Comparison of ENCODE assay signal across 1 cellular context in genomic region chr9:137694962-137695875, GRCh38.
A peak's percentile ranks its signal among the peaks of the same experiment; 100 is the strongest.
TF ChIP-seq lines count a peak whose summit lies in the region.

No MANE protein-coding gene starts in this region.

TF ChIP-seq in HepG2, 621 proteins besides CTCF, POLR2A, EP300 and RAD21 (continued from another document and continues in another):
- TF ChIP-seq ZSCAN5A (CRISPR knock-in tag; IDR thresholded peaks at IDR 0.05; ENCODE audit: borderline replicate concordance) (no peak), TERF1 (CRISPR knock-in tag; IDR thresholded peaks at IDR 0.05) (no peak), MBD4 (IDR thresholded peaks at IDR 0.05; ENCODE audit: borderline replicate concordance, low read length) (no peak), MTF1 (CRISPR knock-in tag; IDR thresholded peaks at IDR 0.05) (no peak), ARNT2 (CRISPR knock-in tag; IDR thresholded peaks at IDR 0.05; ENCODE audit: low read depth) (no peak), BORCS8-MEF2B (CRISPR knock-in tag; IDR thresholded peaks at IDR 0.05) (no peak), HNRNPK (IDR thresholded peaks at IDR 0.05; ENCODE audit: low read depth, low read length, poor library complexity, severe bottlenecking) (no peak), ARNTL (CRISPR knock-in tag; IDR thresholded peaks at IDR 0.05) (no peak), NAIF1 (CRISPR knock-in tag; IDR thresholded peaks at IDR 0.05; ENCODE audit: borderline replicate concordance) (no peak), ZNF335 (CRISPR knock-in tag; IDR thresholded peaks at IDR 0.05) (no peak), MEIS1 (CRISPR knock-in tag; IDR thresholded peaks at IDR 0.05; ENCODE audit: borderline replicate concordance) (no peak), WIZ (CRISPR knock-in tag; IDR thresholded peaks at IDR 0.05) (no peak), ISX (CRISPR knock-in tag; conservative IDR thresholded peaks at IDR 0.05) (no peak), PATZ1 (CRISPR knock-in tag; IDR thresholded peaks at IDR 0.05) (no peak), MXI1 (IDR thresholded peaks at IDR 0.05; ENCODE audit: borderline replicate concordance, low read depth, low read length) (peak; percentile 47; the same call in 1 of the 3 replicates), ELF3 (CRISPR knock-in tag; IDR thresholded peaks at IDR 0.05) (no peak), IRF2 (CRISPR knock-in tag; IDR thresholded peaks at IDR 0.05) (no peak), ZNF720 (CRISPR knock-in tag; IDR thresholded peaks at IDR 0.05) (no peak), IKZF5 (CRISPR knock-in tag; IDR thresholded peaks at IDR 0.05) (peak; percentile 55; the same call in 1 of the 2 replicates), POLR2AphosphoS5 (IDR thresholded peaks at IDR 0.05; ENCODE audit: low read depth, low read length) (no peak), IRF9 (CRISPR knock-in tag; IDR thresholded peaks at IDR 0.05; ENCODE audit: borderline replicate concordance) (no peak), ZNF577 (CRISPR knock-in tag; IDR thresholded peaks at IDR 0.05; ENCODE audit: borderline replicate concordance, low read depth) (no peak), SMAD9 (CRISPR knock-in tag; IDR thresholded peaks at IDR 0.05) (no peak), ZNF543 (CRISPR knock-in tag; IDR thresholded peaks at IDR 0.05) (no peak), KLF6 (CRISPR knock-in tag; IDR thresholded peaks at IDR 0.05) (no peak), KDM1A (CRISPR knock-in tag; IDR thresholded peaks at IDR 0.05) (no peak), ELF4 (CRISPR knock-in tag; IDR thresholded peaks at IDR 0.05; ENCODE audit: borderline replicate concordance) (no peak), GABPB1 (CRISPR knock-in tag; IDR thresholded peaks at IDR 0.05) (peak; percentile 31; the same call in 1 of the 2 replicates), EED (CRISPR knock-in tag; IDR thresholded peaks at IDR 0.05) (no peak), ZFP62 (CRISPR knock-in tag; IDR thresholded peaks at IDR 0.05) (no peak), PHF5A (CRISPR knock-in tag; IDR thresholded peaks at IDR 0.05; ENCODE audit: low read depth, unreplicated experiment) (no peak), CBFB (CRISPR knock-in tag; IDR thresholded peaks at IDR 0.05) (no peak), MXD4 (CRISPR knock-in tag; IDR thresholded peaks at IDR 0.05) (no peak), YY1 (IDR thresholded peaks at IDR 0.05; ENCODE audit: insufficient read depth, insufficient replicate concordance, low read depth, low read length) (peak; percentile 29), ZNF34 (CRISPR knock-in tag; IDR thresholded peaks at IDR 0.05; ENCODE audit: borderline replicate concordance) (no peak), SRY (CRISPR knock-in tag; IDR thresholded peaks at IDR 0.05) (no peak), ZNF790 (CRISPR knock-in tag; IDR thresholded peaks at IDR 0.05; ENCODE audit: borderline replicate concordance) (no peak), ZNF17 (CRISPR knock-in tag; IDR thresholded peaks at IDR 0.05) (0 out of 2 replicates have a peak, but pooled peaks have one; percentile 59), KAT8 (CRISPR knock-in tag; IDR thresholded peaks at IDR 0.05) (0 out of 2 replicates have a peak, but pooled peaks have one; percentile 6), ZNF382 (CRISPR knock-in tag; IDR thresholded peaks at IDR 0.05; ENCODE audit: borderline replicate concordance) (no peak), CEBPZ (IDR thresholded peaks at IDR 0.05; ENCODE audit: low read length) (no peak), ZSCAN20 (CRISPR knock-in tag; IDR thresholded peaks at IDR 0.05; ENCODE audit: borderline replicate concordance) (no peak), FLYWCH1 (CRISPR knock-in tag; IDR thresholded peaks at IDR 0.05) (no peak), HMGXB4 (CRISPR knock-in tag; IDR thresholded peaks at IDR 0.05; ENCODE audit: borderline replicate concordance in 1 of 2, low read depth in 1 of 2) (peak; percentile 34 to 39; a peak in 2 of 4 replicates), RARG (CRISPR knock-in tag; IDR thresholded peaks at IDR 0.05; ENCODE audit: low read depth) (no peak), DNMT1 (CRISPR knock-in tag; IDR thresholded peaks at IDR 0.05) (no peak), TOE1 (CRISPR knock-in tag; IDR thresholded peaks at IDR 0.05) (no peak), MZF1 (CRISPR knock-in tag; IDR thresholded peaks at IDR 0.05; ENCODE audit: borderline replicate concordance) (no peak), ZNF576 (CRISPR knock-in tag; IDR thresholded peaks at IDR 0.05) (no peak), PHF21A (CRISPR knock-in tag; IDR thresholded peaks at IDR 0.05) (no peak), TAF15 (IDR thresholded peaks at IDR 0.05; ENCODE audit: low read depth, low read length, poor library complexity, severe bottlenecking) (no peak), NONO (IDR thresholded peaks at IDR 0.05) (no peak), NONO (CRISPR knock-in tag; conservative IDR thresholded peaks at IDR 0.05) (no peak), ZNF768 (CRISPR knock-in tag; IDR thresholded peaks at IDR 0.05) (no peak), ZC3H4 (CRISPR knock-in tag; IDR thresholded peaks at IDR 0.05; ENCODE audit: borderline replicate concordance) (no peak), MAX (IDR thresholded peaks at IDR 0.05) (peak; percentile 25; the same call in 1 of the 2 replicates), BCL3 (CRISPR knock-in tag; IDR thresholded peaks at IDR 0.05) (no peak), U2AF1 (optimal IDR thresholded peaks at IDR 0.05; ENCODE audit: low read depth, low read length) (no peak), MNT (IDR thresholded peaks at IDR 0.05) (no peak), RFX3 (CRISPR knock-in tag; IDR thresholded peaks at IDR 0.05) (no peak)
